Comparison of ENCODE assay signal across 28 cellular contexts in genomic region chr6:153767127-153767526, GRCh38.
"Had no signal": no experiment of that assay in that cellular context is flagged by ENCODE, and none has a peak within 500 bp of the region (broad histone marks: within the 10 kb centered on the region; RNA-seq: fewer than 3 reads in every experiment).

No MANE protein-coding gene starts in this region.

- ATAC-seq: activated CD8-positive, alpha-beta T cell treated with anti-CD3 and anti-CD28 coated beads for 36 hours; activated T-cell treated with anti-CD3 and anti-CD28 coated beads, Interleukin-2, amount 50 U/mL, for 72 hours; activated T-helper 17 cell treated with anti-CD3 and anti-CD28 coated beads, Interleukin-2, amount 50 U/mL, for 72 hours; Panc1 had no signal

- H3K9me3 ChIP-seq: ascending aorta, breast epithelium, SJCRH30 had no signal

- H3K27me3 Mint-ChIP-seq: activated CD4-positive, alpha-beta T cell treated with anti-CD3 and anti-CD28 coated beads, Interleukin-2, amount 10 ng/mL, durations not matched to agents 24 days and 14 days; activated naive CD8-positive, alpha-beta T cell treated with anti-CD3 and anti-CD28 coated beads for 36 hours; activated T-helper 17 cell treated with anti-CD3 and anti-CD28 coated beads, Interleukin-2, amount 50 U/mL, for 72 hours had no signal

- DNase-seq: activated CD4-positive, alpha-beta T cell treated with anti-CD3 and anti-CD28 coated beads, Interleukin-2, amount 10 ng/mL, durations not matched to agents 24 days and 14 days; activated CD4-positive, alpha-beta T cell treated with anti-CD3 and anti-CD28 coated beads, Interleukin-2, amount 50 U/mL, for 4 hours; activated CD8-positive, alpha-beta T cell treated with anti-CD3 and anti-CD28 coated beads for 36 hours; activated effector memory CD4-positive, alpha-beta T cell treated with anti-CD3 and anti-CD28 coated beads, Interleukin-2, amount 50 U/mL, for 16 hours; activated naive CD4-positive, alpha-beta T cell; activated naive CD4-positive, alpha-beta T cell treated with anti-CD3 and anti-CD28 coated beads, Interleukin-2, amount 50 U/mL, for 16 hours; activated naive CD8-positive, alpha-beta T cell treated with anti-CD3 and anti-CD28 coated beads for 36 hours; activated T-cell treated with anti-CD3 and anti-CD28 coated beads, Interleukin-2, amount 50 U/mL, for 1 hour; activated T-cell treated with anti-CD3 and anti-CD28 coated beads, Interleukin-2, amount 50 U/mL, for 72 hours; amniotic stem cell; MM.1S; MV-4-11; NCI-H1092; NCI-H1436 treated with DMSO at 0.1 percent for 48 hours; NCI-H1694 treated with DMSO at 0.1 percent for 48 hours; NCI-H2029; NCI-H226; NCI-H446 treated with DMSO at 0.1 percent for 48 hours; NCI-H524; SHP77; SJCRH30; T1000; WERI-Rb-1 had no signal

- H3K4me1 ChIP-seq: ascending aorta, breast epithelium, SJCRH30 had no signal

- H3K27ac ChIP-seq: ascending aorta, breast epithelium, SJCRH30, SK-N-MC, WERI-Rb-1 had no signal

- H3K4me1 Mint-ChIP-seq: activated CD4-positive, alpha-beta T cell treated with anti-CD3 and anti-CD28 coated beads, Interleukin-2, amount 10 ng/mL, durations not matched to agents 24 days and 14 days; activated naive CD8-positive, alpha-beta T cell treated with anti-CD3 and anti-CD28 coated beads for 36 hours; activated T-helper 17 cell treated with anti-CD3 and anti-CD28 coated beads, Interleukin-2, amount 50 U/mL, for 72 hours had no signal

- H3K9me3 Mint-ChIP-seq: activated CD4-positive, alpha-beta T cell treated with anti-CD3 and anti-CD28 coated beads, Interleukin-2, amount 10 ng/mL, durations not matched to agents 24 days and 14 days; activated CD8-positive, alpha-beta T cell treated with anti-CD3 and anti-CD28 coated beads for 36 hours; activated naive CD8-positive, alpha-beta T cell treated with anti-CD3 and anti-CD28 coated beads for 36 hours had no signal

- H3K27me3 ChIP-seq: ascending aorta, breast epithelium, SJCRH30 had no signal

- H3K4me3 ChIP-seq: ascending aorta, breast epithelium, SJCRH30, SK-N-MC had no signal

- H3K36me3 Mint-ChIP-seq: activated naive CD8-positive, alpha-beta T cell treated with anti-CD3 and anti-CD28 coated beads for 36 hours had no signal

- H3K4me3 Mint-ChIP-seq: activated CD4-positive, alpha-beta T cell treated with anti-CD3 and anti-CD28 coated beads, Interleukin-2, amount 10 ng/mL, durations not matched to agents 24 days and 14 days; activated CD8-positive, alpha-beta T cell treated with anti-CD3 and anti-CD28 coated beads for 36 hours; activated naive CD8-positive, alpha-beta T cell treated with anti-CD3 and anti-CD28 coated beads for 36 hours; activated T-cell treated with anti-CD3 and anti-CD28 coated beads, Interleukin-2, amount 50 U/mL, for 72 hours; activated T-helper 17 cell treated with anti-CD3 and anti-CD28 coated beads, Interleukin-2, amount 50 U/mL, for 72 hours had no signal

- H3K27ac Mint-ChIP-seq: activated CD4-positive, alpha-beta T cell treated with anti-CD3 and anti-CD28 coated beads, Interleukin-2, amount 10 ng/mL, durations not matched to agents 24 days and 14 days; activated CD8-positive, alpha-beta T cell treated with anti-CD3 and anti-CD28 coated beads for 36 hours; activated naive CD8-positive, alpha-beta T cell treated with anti-CD3 and anti-CD28 coated beads for 36 hours; activated T-cell treated with anti-CD3 and anti-CD28 coated beads, Interleukin-2, amount 50 U/mL, for 72 hours; activated T-helper 17 cell treated with anti-CD3 and anti-CD28 coated beads, Interleukin-2, amount 50 U/mL, for 72 hours had no signal

- H3K36me3 ChIP-seq: ascending aorta, breast epithelium, SJCRH30, WERI-Rb-1 had no signal
